In genomic region chr1:227574926-227575325, GRCh38 we compare ENCODE assay signal across 10 cellular contexts.
ATAC-seq and TF ChIP-seq lines count a peak whose summit lies in the region.
"Had no signal": no experiment of that assay in that cellular context is flagged by ENCODE, and none has a peak within 500 bp of the region (broad histone marks: within the 10 kb centered on the region; RNA-seq: fewer than 3 reads in every experiment).

No MANE protein-coding gene starts in this region.

- H3K4me3 ChIP-seq in HEK293 (ENCODE audit: low read depth, low read length): no peak overlapping the region
- H3K4me3 ChIP-seq: A549, BLaER1 had no signal

- CTCF ChIA-PET in HEK293 (lab: Yijun Ruan, JAX): no interaction called here

- POLR2A ChIA-PET in HEK293 (lab: Yijun Ruan, JAX): no interaction called here

- no peaks in the 10 kb centered on the region; the same call in 1 of the 2 replicates for H3K9me3 ChIP-seq in HEK293 (ENCODE audit: control insufficient read depth, insufficient read depth, low read depth, low read length)

- TF ChIP-seq CTCF in HEK293 (tag by site-specific recombination; IDR thresholded peaks at IDR 0.05): no peak

- no peak for ATAC-seq in GM18519 (IDR thresholded peaks at IDR 0.05; ENCODE audit: low FRiP score, unreplicated experiment)
- ATAC-seq: A549; CD8-positive, alpha-beta T cell had no signal

- peaks cover 0 to 3% of the 10 kb centered on the region in 2 experiments; a peak in 1 of 3 replicates for H3K36me3 ChIP-seq in HEK293 (ENCODE audit: control insufficient read depth in 2 of 2, insufficient read depth in 1 of 2, low read length in 2 of 2)

- H3K27ac ChIP-seq in HEK293 (ENCODE audit: extremely low read depth, low read depth, low read length): no peak overlapping the region
- H3K27ac ChIP-seq: 22Rv1; A549; BLaER1; BLaER1 treated with 17β-estradiol and CSF1 and Interleukin-3, amounts not matched to agents 10 nM and 100 nM; C4-2B had no signal

- H3K4me1 ChIP-seq in HEK293 (ENCODE audit: control insufficient read depth, insufficient read depth, low read length): no peaks in the 10 kb centered on the region
- H3K4me1 ChIP-seq: A549; BE2C; BLaER1; BLaER1 treated with 17β-estradiol and CSF1 and Interleukin-3, amounts not matched to agents 10 nM and 100 nM; Caco-2 had no signal

TF ChIP-seq in HEK293, 187 proteins besides CTCF, POLR2A, EP300 and RAD21:
- TF ChIP-seq ZNF391 (tag by site-specific recombination; IDR thresholded peaks at IDR 0.05; ENCODE audit: borderline replicate concordance, low read depth) (no peak), SETDB1 (IDR thresholded peaks at IDR 0.05; ENCODE audit: insufficient read length, low read length) (peak; percentile 60), ZNF223 (tag by site-specific recombination; IDR thresholded peaks at IDR 0.05) (no peak), REST (tag by site-specific recombination; IDR thresholded peaks at IDR 0.05) (no peak), ZNF280D (tag by site-specific recombination; IDR thresholded peaks at IDR 0.05) (peak; percentile 95), ZBTB7A (tag by site-specific recombination; IDR thresholded peaks at IDR 0.05; ENCODE audit: low read depth) (no peak), RBAK (tag by site-specific recombination; IDR thresholded peaks at IDR 0.05) (no peak), ZNF837 (tag by site-specific recombination; IDR thresholded peaks at IDR 0.05) (no peak)
